In the genomic region with DNA sequence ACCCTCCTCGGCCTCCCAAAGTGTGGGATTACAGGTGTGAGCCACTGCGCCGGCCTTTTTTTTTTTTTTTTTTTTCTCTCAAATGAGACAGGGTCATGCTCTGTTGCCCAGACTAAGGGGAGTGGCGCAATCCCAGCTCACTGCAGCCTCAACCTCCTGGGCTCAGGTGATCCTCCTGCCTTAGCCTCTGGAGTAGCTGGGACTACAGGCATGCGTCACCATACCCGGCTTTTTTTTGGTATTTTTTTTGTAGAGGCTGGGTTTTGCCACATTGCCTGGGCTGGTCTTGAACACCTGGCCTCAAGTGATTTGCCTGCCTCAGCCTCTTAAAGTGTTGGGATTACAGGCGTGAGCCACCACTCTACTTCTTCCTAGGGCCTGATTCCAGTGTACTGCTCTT, we compare ENCODE assay signal across 19 cellular contexts. TPM values are rescaled to one million over a fixed set of nuclear protein-coding genes. Genes with fewer than 3 reads are reported as not detected.
A peak's percentile ranks its signal among the peaks of the same experiment; 100 is the strongest.
DNase-seq lines count a peak whose midpoint lies in the region; TF ChIP-seq lines count a peak whose summit lies in the region.
"Had no signal": no experiment of that assay in that cellular context is flagged by ENCODE, and none has a peak within 500 bp of the region (broad histone marks: within the 10 kb centered on the region; RNA-seq: fewer than 3 reads in every experiment).

No MANE protein-coding gene starts in this region.

- BruUV-seq in Calu3 (replicated peaks; lab: Mats Ljungman, UMichigan) = no TSS peak

- H3K4me2 ChIP-seq in mesenchymal stem cell (ENCODE audit: low read length, poor library complexity, severe bottlenecking) = no peak overlapping the region

- WGBS in mesenchymal stem cell = 91% methylated on average over 6 of the region's 7 CpGs

- no peak overlapping the region for H3K18ac ChIP-seq in mesenchymal stem cell (ENCODE audit: low read depth in 1 of 2, low read length in 2 of 2)

- CTCF ChIA-PET in Calu3 (lab: Charles Lee) = no interaction called here

- H3K4ac ChIP-seq in mesenchymal stem cell (ENCODE audit: low read depth in 1 of 2, low read length in 2 of 2) = no peak overlapping the region

- peaks cover 5% of the 10 kb centered on the region for H3K36me3 Mint-ChIP-seq in Calu3 (ENCODE audit: insufficient read depth, unreplicated experiment)
- H3K36me3 Mint-ChIP-seq in HFFc6 (ENCODE audit: low read depth) = peaks cover 5% of the 10 kb centered on the region; the same call in 1 of the 2 replicates

- peaks cover 14% of the 10 kb centered on the region for H3K79me1 ChIP-seq in mesenchymal stem cell (replicated peaks; ENCODE audit: low read length, poor library complexity, severe bottlenecking)

- H3K4me3 ChIP-seq in adipocyte (ENCODE audit: low read length) (peak overlapping the region; percentile 62), mesenchymal stem cell (ENCODE audit: insufficient read depth in 1 of 2, low read depth in 1 of 2, low read length in 2 of 2) (no peak overlapping the region), SJCRH30 (no peak overlapping the region)
- H3K4me3 ChIP-seq: GM12878 had no signal

- no peaks in the 10 kb centered on the region for H3K9me3 Mint-ChIP-seq in Calu3 (ENCODE audit: low read depth, unreplicated experiment)
- H3K9me3 Mint-ChIP-seq in HFFc6 = no peaks in the 10 kb centered on the region

- H2AK5ac ChIP-seq in mesenchymal stem cell (ENCODE audit: low read length, severe bottlenecking) = peak overlapping the region; percentile 80

- H4K91ac ChIP-seq in mesenchymal stem cell (ENCODE audit: low read length) = no peak overlapping the region

- no peaks in the 10 kb centered on the region for H3K27me3 Mint-ChIP-seq in Calu3 (ENCODE audit: unreplicated experiment)
- H3K27me3 Mint-ChIP-seq in HFFc6 (ENCODE audit: insufficient read depth) = no peaks in the 10 kb centered on the region
- H3K27me3 Mint-ChIP-seq: CD4-positive, CD25-positive, alpha-beta regulatory T cell had no signal

- H3K23ac ChIP-seq in mesenchymal stem cell (ENCODE audit: low read length in 2 of 2) = no peak overlapping the region

- no peak overlapping the region for H3K4me3 Mint-ChIP-seq in Calu3 (ENCODE audit: low read depth, unreplicated experiment)
- H3K4me3 Mint-ChIP-seq in HFFc6 = no peak overlapping the region
- H3K4me3 Mint-ChIP-seq: CD4-positive, CD25-positive, alpha-beta regulatory T cell had no signal

- H3K9me3 ChIP-seq in adipocyte (ENCODE audit: control insufficient read depth, low read length) (no peaks in the 10 kb centered on the region), mesenchymal stem cell (ENCODE audit: control insufficient read depth, low read length) (peaks cover 11% of the 10 kb centered on the region), SJCRH30 (replicated peaks) (no peaks in the 10 kb centered on the region)

- H3K27me3 ChIP-seq in adipocyte (replicated peaks; ENCODE audit: control insufficient read depth, insufficient read depth, low read length) (no peaks in the 10 kb centered on the region), mesenchymal stem cell (ENCODE audit: control insufficient read depth in 1 of 2, insufficient read depth in 1 of 2, low read length in 2 of 2) (no peaks in the 10 kb centered on the region), SJCRH30 (no peaks in the 10 kb centered on the region)

- H3K4me1 Mint-ChIP-seq in Calu3 (ENCODE audit: low read depth, unreplicated experiment) (peaks cover 51% of the 10 kb centered on the region), HFFc6 (ENCODE audit: low read depth) (peaks cover 55% of the 10 kb centered on the region)

- no peak overlapping the region for H3K9ac ChIP-seq in adipocyte (ENCODE audit: low read length)
- H3K9ac ChIP-seq in mesenchymal stem cell (ENCODE audit: low read length) = no peak overlapping the region

- H2BK5ac ChIP-seq in mesenchymal stem cell (ENCODE audit: low read depth, low read length, poor library complexity, severe bottlenecking) = no peak overlapping the region

- H2AFZ ChIP-seq in mesenchymal stem cell (ENCODE audit: low read depth, low read length) = no peak overlapping the region

- intact Hi-C loops in Calu3 (cut with micrococcal nuclease; ENCODE audit: unreplicated experiment) = no loop called here

- peak overlapping the region; percentile 75 for H4K8ac ChIP-seq in mesenchymal stem cell (ENCODE audit: low read length)

- TF ChIP-seq CTCF in Calu3 (IDR thresholded peaks at IDR 0.05; ENCODE audit: unreplicated experiment) = no peak
- TF ChIP-seq CTCF in HFFc6 (IDR thresholded peaks at IDR 0.05) = no peak

- H2BK15ac ChIP-seq in mesenchymal stem cell (ENCODE audit: low read depth, poor library complexity, severe bottlenecking) = no peak overlapping the region

- H3K14ac ChIP-seq in mesenchymal stem cell (ENCODE audit: low read length in 2 of 2) = no peak overlapping the region

- H2BK120ac ChIP-seq in mesenchymal stem cell (ENCODE audit: low read depth, low read length) = no peak overlapping the region

- H3K36me3 ChIP-seq in adipocyte (ENCODE audit: control insufficient read depth, insufficient read depth, low read length, severe bottlenecking) = no peaks in the 10 kb centered on the region
- H3K36me3 ChIP-seq in mesenchymal stem cell (ENCODE audit: control insufficient read depth in 1 of 2, insufficient read depth in 2 of 2, low read depth in 1 of 2, low read length in 2 of 2) = peaks cover 0 to 22% of the 10 kb centered on the region in 2 experiments
- no peaks in the 10 kb centered on the region for H3K36me3 ChIP-seq in SJCRH30

- no peak overlapping the region for H2BK12ac ChIP-seq in mesenchymal stem cell (ENCODE audit: low read length in 2 of 2)

- H3K27ac Mint-ChIP-seq in Calu3 (ENCODE audit: unreplicated experiment) = peak overlapping the region; percentile 20
- H3K27ac Mint-ChIP-seq in HFFc6 = peak overlapping the region; percentile 24

- H3K27ac ChIP-seq in mesenchymal stem cell (ENCODE audit: low read length, poor library complexity, severe bottlenecking) = no peak overlapping the region
- H3K27ac ChIP-seq in SJCRH30 = no peak overlapping the region

- H3K4me1 ChIP-seq in adipocyte (ENCODE audit: control insufficient read depth, insufficient read depth, low read length) = peaks cover 38% of the 10 kb centered on the region
- H3K4me1 ChIP-seq in mesenchymal stem cell (ENCODE audit: control insufficient read depth, insufficient read depth, low read depth, low read length) = peaks cover 3% of the 10 kb centered on the region
- H3K4me1 ChIP-seq in SJCRH30 = no peaks in the 10 kb centered on the region; the same call in 1 of the 2 replicates

- DNase-seq in Calu3 (no peak), HFFc6 (no peak), adipocyte (ENCODE audit: low read depth) (no peak), mesenchymal stem cell (no peak), dedifferentiated amniotic fluid mesenchymal stem cell (ENCODE audit: extremely low spot score) (no peak), KG1 (lab: John Stamatoyannopoulos, UW) (no peak), cerebellum (ENCODE audit: low spot score) (no peak), SJCRH30 (no peak)
- DNase-seq: CD4-positive, CD25-positive, alpha-beta regulatory T cell; DMS79; KBM-7; NCI-H1105; NCI-H146; NCI-H2029; NCI-H2227 treated with DMSO at 0.1 percent for 48 hours; NCI-H510A; NCI-H748 treated with DMSO at 0.1 percent for 48 hours; SIG-M5 had no signal

RNA-seq across cellular contexts. Expression of gene FUT8, which starts 18.7 kb away (rescaled TPM):
- total RNA-seq in Calu3 (2022) = 85.7 and 129 TPM in 2 replicates
- total RNA-seq in HFFc6 (2021; fragmentation: NEBNext Ultra II Directional; extraction: Animal tissue kit (Norgen Biotek cat#: 25700)) = 10 to 100 TPM; 59.5 to 70.4 (median 63.8) TPM
- 32.7 TPM for polyA plus RNA-seq in mesenchymal stem cell (2013, experiment 1 of 2)
- polyA plus RNA-seq in mesenchymal stem cell (2013, experiment 2 of 2) = 31.2 TPM
- 79.7 TPM for total RNA-seq in cerebellum
- total RNA-seq in SJCRH30 (2014; rRNA removed; shearing (Covaris generic)) = 11.0 and 12.2 TPM in 2 replicates
